ENCODE assay signal across 9 cellular contexts in genomic region chr5:128844354-128844923, GRCh38.
DNase-seq lines count a peak whose midpoint lies in the region; ATAC-seq and TF ChIP-seq lines count a peak whose summit lies in the region.
"Had no signal": no experiment of that assay in that cellular context is flagged by ENCODE, and none has a peak within 500 bp of the region (broad histone marks: within the 10 kb centered on the region; RNA-seq: fewer than 3 reads in every experiment).

No MANE protein-coding gene starts in this region.

- H3K4me1 ChIP-seq in adipocyte (ENCODE audit: control insufficient read depth, insufficient read depth, low read length) (peaks cover 7% of the 10 kb centered on the region), gastrocnemius medialis (no peaks in the 10 kb centered on the region)
- H3K4me1 ChIP-seq: spleen had no signal

- H3K27ac ChIP-seq in gastrocnemius medialis: no peak overlapping the region
- H3K27ac ChIP-seq: spleen had no signal

- peak; percentile 8 for TF ChIP-seq CTCF in AG04449 (IDR thresholded peaks at IDR 0.05; ENCODE audit: insufficient read depth, low read length, missing control alignments)
- peak; percentile 77 for TF ChIP-seq CTCF in HFFc6 (IDR thresholded peaks at IDR 0.05)
- peak in 1 of 5 experiments; percentile 30 for TF ChIP-seq CTCF in gastrocnemius medialis (IDR thresholded peaks at IDR 0.05 in 4 of 5, conservative IDR thresholded peaks at IDR 0.05 in 1 of 5)

- no peak overlapping the region for H3K4me3 ChIP-seq in AG04449 (ENCODE audit: low read depth, low read length)
- H3K4me3 ChIP-seq in adipocyte (ENCODE audit: low read length): no peak overlapping the region
- H3K4me3 ChIP-seq in gastrocnemius medialis: no peak overlapping the region
- H3K4me3 ChIP-seq: spleen had no signal

- H3K27ac Mint-ChIP-seq in HFFc6: no peak overlapping the region

- CTCF ChIA-PET in AG04449 (lab: Yijun Ruan, JAX): interaction anchor here (0.6 to 2.0 kb wide), 11 partner anchors 11 to 633 kb away, joined by 3 to 10 read pairs (median 4); no protein-coding TSS in a partner anchor

- H3K4me1 Mint-ChIP-seq in HFFc6 (ENCODE audit: low read depth): no peaks in the 10 kb centered on the region

- no peak for TF ChIP-seq POLR2A in gastrocnemius medialis (IDR thresholded peaks at IDR 0.05)

- peaks cover 11% of the 10 kb centered on the region for H3K9me3 Mint-ChIP-seq in HFFc6

- DNase-seq in AG04449 (ENCODE audit: low read depth, low spot score): no peak
- peak; percentile 6 for DNase-seq in HFFc6
- DNase-seq in adipocyte (ENCODE audit: low read depth): peak; percentile 83
- DNase-seq in inferior parietal cortex (ENCODE audit: extremely low spot score): peak; percentile 62
- no peak for DNase-seq in activated CD4-positive, alpha-beta T cell treated with anti-CD3 and anti-CD28 coated beads, Interleukin-2, amount 50 U/mL, for 4 hours
- DNase-seq in DMS153 treated with DMSO at 0.1 percent for 48 hours (lab: John Stamatoyannopoulos, UW; ENCODE audit: unreplicated experiment): no peak
- DNase-seq in activated CD4-positive, alpha-beta T cell treated with anti-CD3 and anti-CD28 coated beads, Interleukin-2, amount 50 U/mL, for 1 hour: no peak
- DNase-seq in gastrocnemius medialis: no peak
- DNase-seq: spleen had no signal

- in situ Hi-C loops in gastrocnemius medialis (cut with MboI; ENCODE audit: low sequenced_read_pairs in 4 of 4): loop anchor here in 3 of 4 donors (25.0 kb wide), 1 partner anchor 632 kb away; no protein-coding TSS in a partner anchor

- no peak overlapping the region for H3K9ac ChIP-seq in adipocyte (ENCODE audit: low read length)

- no peaks in the 10 kb centered on the region for H3K27me3 ChIP-seq in adipocyte (replicated peaks; ENCODE audit: control insufficient read depth, insufficient read depth, low read length)
- H3K27me3 ChIP-seq in gastrocnemius medialis: no peaks in the 10 kb centered on the region
- H3K27me3 ChIP-seq: spleen had no signal

- intact Hi-C loops in gastrocnemius medialis (cut with DNase I; ENCODE audit: low total_unique reads): loop anchor here (5.0 kb wide), 1 partner anchor 632 kb away; no protein-coding TSS in a partner anchor

- no peak overlapping the region for H3K4me3 Mint-ChIP-seq in HFFc6

- no peak for ATAC-seq in gastrocnemius medialis

- H3K36me3 ChIP-seq in adipocyte (ENCODE audit: control insufficient read depth, insufficient read depth, low read length, severe bottlenecking) (no peaks in the 10 kb centered on the region), gastrocnemius medialis (no peaks in the 10 kb centered on the region)
- H3K36me3 ChIP-seq: spleen had no signal

- H3K27me3 Mint-ChIP-seq in HFFc6 (ENCODE audit: insufficient read depth): peaks cover 3% of the 10 kb centered on the region; the same call in 1 of the 2 replicates

- peaks cover 13% of the 10 kb centered on the region for H3K9me3 ChIP-seq in adipocyte (ENCODE audit: control insufficient read depth, low read length)
- no peaks in the 10 kb centered on the region for H3K9me3 ChIP-seq in gastrocnemius medialis

- POLR2A ChIA-PET in AG04449 (lab: Yijun Ruan, JAX): no interaction called here

- H3K36me3 Mint-ChIP-seq in HFFc6 (ENCODE audit: low read depth): 0 out of 2 replicates have a peak, but pooled peaks cover 4% of the 10 kb centered on the region

Comparison
In these comparisons a context has a peak if more than half of its experiments do, and no peak if none do; other contexts are left out.
1. DNase-seq: peak in HFFc6 (single experiment), adipocyte (single experiment) and inferior parietal cortex (single experiment); none in AG04449 (single experiment), activated CD4-positive, alpha-beta T cell treated with anti-CD3 and anti-CD28 coated beads, Interleukin-2, amount 50 U/mL, for 4 hours (0 of 2), DMS153 treated with DMSO at 0.1 percent for 48 hours (single experiment), activated CD4-positive, alpha-beta T cell treated with anti-CD3 and anti-CD28 coated beads, Interleukin-2, amount 50 U/mL, for 1 hour (single experiment) and gastrocnemius medialis (0 of 2).